9 cellular contexts compared by ENCODE assay signal in the genomic region with DNA sequence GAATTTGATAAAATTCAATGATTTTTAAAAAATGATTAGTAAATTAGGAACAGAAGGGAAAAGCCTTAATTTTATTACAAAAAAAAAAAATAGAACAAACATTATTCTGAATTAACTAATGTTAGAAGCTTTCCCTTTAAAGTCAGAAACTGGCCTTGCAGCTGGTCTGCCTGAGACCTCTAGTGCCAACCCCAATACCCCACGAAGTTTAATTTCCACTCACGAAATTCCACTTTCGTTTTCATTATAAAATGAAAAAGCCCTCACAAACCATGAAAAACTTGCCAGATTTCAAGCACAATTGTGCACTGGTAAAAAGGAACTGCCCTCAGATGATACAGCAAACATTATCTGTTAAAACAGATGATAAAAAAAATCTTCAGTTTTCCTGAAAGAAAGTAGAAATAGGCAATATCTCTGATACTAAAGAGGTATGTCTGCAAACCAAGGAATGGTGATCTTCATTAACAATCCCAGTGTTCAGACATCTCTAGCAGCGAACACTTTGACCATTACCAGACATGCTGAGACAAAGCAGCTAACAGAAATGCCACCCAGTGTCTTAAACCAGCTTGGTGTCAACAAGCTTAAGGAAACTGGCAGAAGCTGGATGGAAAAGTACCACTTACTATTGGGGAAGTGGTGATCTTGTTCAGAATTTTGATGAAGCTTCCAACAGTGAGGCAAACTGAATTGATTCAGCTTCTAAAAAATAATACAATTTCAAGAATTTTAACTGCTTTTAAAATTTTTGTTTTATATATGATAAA.
DNase-seq lines count a peak whose midpoint lies in the region; ATAC-seq and TF ChIP-seq lines count a peak whose summit lies in the region.
"Had no signal": no experiment of that assay in that cellular context is flagged by ENCODE, and none has a peak within 500 bp of the region (broad histone marks: within the 10 kb centered on the region; RNA-seq: fewer than 3 reads in every experiment).

No MANE protein-coding gene starts in this region.

- no peaks in the 10 kb centered on the region for H3K4me1 ChIP-seq in CD4-positive, CD25-positive, alpha-beta regulatory T cell (ENCODE audit: control insufficient read depth, insufficient read depth, low read length, poor library complexity, severe bottlenecking)
- peaks cover 13% of the 10 kb centered on the region for H3K4me1 ChIP-seq in neural progenitor cell

- TF ChIP-seq CTCF in neural progenitor cell (IDR thresholded peaks at IDR 0.05) = no peak

- no peaks in the 10 kb centered on the region for H3K9me3 Mint-ChIP-seq in CD4-positive, CD25-positive, alpha-beta regulatory T cell
- peaks cover 3% of the 10 kb centered on the region for H3K9me3 Mint-ChIP-seq in neural progenitor cell

- DNase-seq in CD4-positive, CD25-positive, alpha-beta regulatory T cell = no peak
- peak; percentile 54 for DNase-seq in LHCN-M2 (ENCODE audit: low read depth)
- DNase-seq in cerebellar cortex (ENCODE audit: low spot score) = peak; percentile 25
- peak; percentile 32 for DNase-seq in neural progenitor cell (ENCODE audit: low spot score)
- DNase-seq in GF-D8 (lab: John Stamatoyannopoulos, UW) = no peak
- no peak for DNase-seq in DMS153 (lab: John Stamatoyannopoulos, UW)
- DNase-seq: NCI-H1694 had no signal

- no peak overlapping the region for H3K27ac ChIP-seq in CD4-positive, CD25-positive, alpha-beta regulatory T cell (ENCODE audit: insufficient read depth, low read length, poor library complexity, severe bottlenecking)
- no peak overlapping the region for H3K27ac ChIP-seq in neural progenitor cell

- H3K4me2 ChIP-seq in neural progenitor cell = no peak overlapping the region

- no peaks in the 10 kb centered on the region for H3K27me3 ChIP-seq in CD4-positive, CD25-positive, alpha-beta regulatory T cell (ENCODE audit: control insufficient read depth, insufficient read depth, low read length)
- H3K27me3 ChIP-seq in neural progenitor cell = no peaks in the 10 kb centered on the region

- H3K36me3 Mint-ChIP-seq in CD4-positive, CD25-positive, alpha-beta regulatory T cell = peaks cover 3% of the 10 kb centered on the region
- H3K36me3 Mint-ChIP-seq in neural progenitor cell = peaks cover 9% of the 10 kb centered on the region

- H3F3A ChIP-seq in neural progenitor cell (ENCODE audit: low read depth) = no peaks in the 10 kb centered on the region

- no peak overlapping the region for H3K27ac Mint-ChIP-seq in CD4-positive, CD25-positive, alpha-beta regulatory T cell
- H3K27ac Mint-ChIP-seq in neural progenitor cell = no peak overlapping the region

- no peaks in the 10 kb centered on the region for H3K36me3 ChIP-seq in CD4-positive, CD25-positive, alpha-beta regulatory T cell (ENCODE audit: control insufficient read depth, insufficient read depth, low read length)
- no peaks in the 10 kb centered on the region for H3K36me3 ChIP-seq in neural progenitor cell

- no peaks in the 10 kb centered on the region for H4K20me1 ChIP-seq in neural progenitor cell (ENCODE audit: low read depth)

- no peaks in the 10 kb centered on the region for H3K9me3 ChIP-seq in CD4-positive, CD25-positive, alpha-beta regulatory T cell (ENCODE audit: control insufficient read depth in 2 of 2, low read length in 2 of 2)
- no peaks in the 10 kb centered on the region for H3K9me3 ChIP-seq in neural progenitor cell (ENCODE audit: low read depth)

- peak overlapping the region; percentile 37 for H3K4me3 ChIP-seq in CD4-positive, CD25-positive, alpha-beta regulatory T cell (ENCODE audit: low read depth, low read length)
- no peak overlapping the region for H3K4me3 ChIP-seq in neural progenitor cell

- H3K4me3 Mint-ChIP-seq in CD4-positive, CD25-positive, alpha-beta regulatory T cell = peak overlapping the region in 3 of 4 donors; percentile 17 to 42 (median 33)
- no peak overlapping the region for H3K4me3 Mint-ChIP-seq in neural progenitor cell

- no peak for ATAC-seq in CD4-positive, CD25-positive, alpha-beta regulatory T cell (ENCODE audit: low read depth in 2 of 2)
- ATAC-seq in GM21723 (IDR thresholded peaks at IDR 0.05; ENCODE audit: unreplicated experiment) = no peak
- ATAC-seq in HG02970 (IDR thresholded peaks at IDR 0.05; ENCODE audit: low FRiP score, unreplicated experiment) = no peak

- H2AFZ ChIP-seq in neural progenitor cell (replicated peaks) = no peak overlapping the region

- peaks cover 0 to 11% (median 9%) of the 10 kb centered on the region in 4 donors for H3K4me1 Mint-ChIP-seq in CD4-positive, CD25-positive, alpha-beta regulatory T cell
- peaks cover 10% of the 10 kb centered on the region for H3K4me1 Mint-ChIP-seq in neural progenitor cell

- H3K27me3 Mint-ChIP-seq in CD4-positive, CD25-positive, alpha-beta regulatory T cell = no peaks in the 10 kb centered on the region
- no peaks in the 10 kb centered on the region for H3K27me3 Mint-ChIP-seq in neural progenitor cell (ENCODE audit: insufficient read depth, low read depth)

- peaks cover 2% of the 10 kb centered on the region for H3K79me2 ChIP-seq in neural progenitor cell (ENCODE audit: low read depth)

- no peak overlapping the region for H3K9ac ChIP-seq in neural progenitor cell

Comparison
In these comparisons a context has a peak if more than half of its experiments do, and no peak if none do; other contexts are left out.
1. DNase-seq: peak in LHCN-M2 (single experiment), cerebellar cortex (single experiment) and neural progenitor cell (single experiment); none in CD4-positive, CD25-positive, alpha-beta regulatory T cell (0 of 3), GF-D8 (single experiment) and DMS153 (single experiment).